Comparison of ENCODE assay signal across 12 cellular contexts in genomic region chr22:36395922-36396321, GRCh38. TPM values are rescaled to one million over a fixed set of nuclear protein-coding genes. Genes with fewer than 3 reads are reported as not detected.
DNase-seq lines count a peak whose midpoint lies in the region; ATAC-seq and TF ChIP-seq lines count a peak whose summit lies in the region.
"Had no signal": no experiment of that assay in that cellular context is flagged by ENCODE, and none has a peak within 500 bp of the region (broad histone marks: within the 10 kb centered on the region; RNA-seq: fewer than 3 reads in every experiment).

No MANE protein-coding gene starts in this region.

- H4K20me1 ChIP-seq in mammary epithelial cell (ENCODE audit: insufficient read depth, low read length): no peaks in the 10 kb centered on the region

- no peak for TF ChIP-seq EP300 in transverse colon (IDR thresholded peaks at IDR 0.05; ENCODE audit: low read depth)

- peak overlapping the region in 2 of 3 donors; percentile 3 to 84 for H3K27ac Mint-ChIP-seq in CD4-positive, CD25-positive, alpha-beta regulatory T cell

- no peak for TF ChIP-seq POLR2A in transverse colon (IDR thresholded peaks at IDR 0.05)

- H3K4me1 ChIP-seq in CD4-positive, CD25-positive, alpha-beta regulatory T cell (ENCODE audit: control insufficient read depth, insufficient read depth, low read length, poor library complexity, severe bottlenecking): peaks cover 10% of the 10 kb centered on the region
- peaks cover 49% of the 10 kb centered on the region for H3K4me1 ChIP-seq in mammary epithelial cell (ENCODE audit: insufficient read depth, low read length)
- H3K4me1 ChIP-seq in mesodermal cell (ENCODE audit: control insufficient read depth, insufficient read depth, low read length, poor library complexity, severe bottlenecking): peaks cover 10% of the 10 kb centered on the region
- H3K4me1 ChIP-seq in transverse colon: peaks cover 14 to 78% (median 37%) of the 10 kb centered on the region in 4 donors
- H3K4me1 ChIP-seq: HAP-1 had no signal

- H2AFZ ChIP-seq in mammary epithelial cell (ENCODE audit: low read depth, low read length): peak overlapping the region; percentile 38

- H3K9me3 ChIP-seq in CD4-positive, CD25-positive, alpha-beta regulatory T cell (ENCODE audit: control insufficient read depth in 2 of 2, low read length in 2 of 2): no peaks in the 10 kb centered on the region
- H3K9me3 ChIP-seq in mammary epithelial cell (replicated peaks; ENCODE audit: insufficient read depth, low read length): no peaks in the 10 kb centered on the region
- H3K9me3 ChIP-seq in mesodermal cell (ENCODE audit: control insufficient read depth, low read length): no peaks in the 10 kb centered on the region
- no peaks in the 10 kb centered on the region for H3K9me3 ChIP-seq in transverse colon
- H3K9me3 ChIP-seq: HAP-1 had no signal

- H3K9me3 Mint-ChIP-seq in CD4-positive, CD25-positive, alpha-beta regulatory T cell: no peaks in the 10 kb centered on the region

- peak overlapping the region; percentile 76 for H3K4me2 ChIP-seq in mammary epithelial cell (ENCODE audit: insufficient read depth, low read depth, low read length)

- H3K27me3 ChIP-seq in CD4-positive, CD25-positive, alpha-beta regulatory T cell (ENCODE audit: control insufficient read depth, insufficient read depth, low read length): no peaks in the 10 kb centered on the region
- no peaks in the 10 kb centered on the region for H3K27me3 ChIP-seq in mammary epithelial cell (ENCODE audit: insufficient read depth, low read length)
- no peaks in the 10 kb centered on the region for H3K27me3 ChIP-seq in transverse colon

- H3K4me3 ChIP-seq in CD4-positive, CD25-positive, alpha-beta regulatory T cell (ENCODE audit: low read depth, low read length): no peak overlapping the region
- H3K4me3 ChIP-seq in mammary epithelial cell (replicated peaks in 1 of 3; ENCODE audit: insufficient read depth in 1 of 3, low read depth in 2 of 3, low read length in 3 of 3) (no peak overlapping the region), mesodermal cell (ENCODE audit: extremely low read depth, insufficient read depth, low read length, poor library complexity, severe bottlenecking) (no peak overlapping the region), transverse colon (no peak overlapping the region)
- H3K4me3 ChIP-seq: HAP-1 had no signal

- H3K4me3 Mint-ChIP-seq in CD4-positive, CD25-positive, alpha-beta regulatory T cell: no peak overlapping the region
- H3K4me3 Mint-ChIP-seq: activated CD8-positive, alpha-beta T cell treated with anti-CD3 and anti-CD28 coated beads, Interleukin-2, amount 10 ng/mL, durations not matched to agents 7 days and 5 days had no signal

- H3K9ac ChIP-seq in mammary epithelial cell (ENCODE audit: insufficient read depth, low read length): no peak overlapping the region

- H3K27ac ChIP-seq in CD4-positive, CD25-positive, alpha-beta regulatory T cell (ENCODE audit: insufficient read depth, low read length, poor library complexity, severe bottlenecking): no peak overlapping the region
- H3K27ac ChIP-seq in mammary epithelial cell (ENCODE audit: insufficient read depth, low read depth, low read length) (peak overlapping the region; percentile 28), mesodermal cell (ENCODE audit: low read depth, low read length, severe bottlenecking) (peak overlapping the region; percentile 30), transverse colon (peak overlapping the region in 2 of 4 donors; percentile 64 to 71)

- BruUV-seq in mammary epithelial cell (replicated peaks; lab: Mats Ljungman, UMichigan): no TSS peak

- no peaks in the 10 kb centered on the region for H3K79me2 ChIP-seq in mammary epithelial cell (ENCODE audit: insufficient read depth, low read length)

- dilution Hi-C loops in mammary epithelial cell (cut with HindIII; ENCODE audit: low sequenced_read_pairs): no loop called here

- ATAC-seq in CD4-positive, CD25-positive, alpha-beta regulatory T cell (ENCODE audit: low read depth in 2 of 2): no peak
- ATAC-seq: activated CD8-positive, alpha-beta T cell treated with anti-CD3 and anti-CD28 coated beads, Interleukin-2, amount 10 ng/mL, durations not matched to agents 7 days and 5 days had no signal

- H3K4me1 Mint-ChIP-seq in CD4-positive, CD25-positive, alpha-beta regulatory T cell: peaks cover 12 to 44% (median 27%) of the 10 kb centered on the region in 4 donors

- no peak for DNase-seq in CD4-positive, CD25-positive, alpha-beta regulatory T cell
- DNase-seq in NCI-H146 (lab: John Stamatoyannopoulos, UW): peak; percentile 38
- peak; percentile 96 for DNase-seq in mammary epithelial cell
- no peak for DNase-seq in NCI-H524 treated with DMSO at 0.1 percent for 48 hours (lab: John Stamatoyannopoulos, UW)
- DNase-seq in transverse colon: no peak
- DNase-seq in activated naive CD4-positive, alpha-beta T cell (lab: John Stamatoyannopoulos, UW): no peak
- no peak for DNase-seq in islet precursor cell
- DNase-seq: activated CD8-positive, alpha-beta T cell treated with anti-CD3 and anti-CD28 coated beads, Interleukin-2, amount 10 ng/mL, durations not matched to agents 7 days and 5 days; anterior cingulate cortex; NCI-H1092 treated with DMSO at 0.1 percent for 48 hours had no signal

- TF ChIP-seq CTCF in mammary epithelial cell (conservative IDR thresholded peaks at IDR 0.05 in 1 of 2, IDR thresholded peaks at IDR 0.05 in 1 of 2; ENCODE audit: extremely low read depth in 1 of 2, insufficient read depth in 1 of 2, low read depth in 1 of 2, low read length in 2 of 2) (no peak), transverse colon (IDR thresholded peaks at IDR 0.05) (no peak)

- WGBS in mammary epithelial cell (ENCODE audit: low coverage, missing lambda C conversion rate): 0% methylated on average over 2 of the region's 2 CpGs
- WGBS in mesodermal cell (ENCODE audit: insufficient coverage in 2 of 2), 2 experiments: 94 to 100% methylated on average over 1 of the region's 2 CpGs
- WGBS in transverse colon (ENCODE audit: low coverage in 1 of 2), 2 donors: 80 to 82% methylated on average over 1 to 2 of the region's 2 CpGs

- H3K27me3 Mint-ChIP-seq in CD4-positive, CD25-positive, alpha-beta regulatory T cell: no peaks in the 10 kb centered on the region

- in situ Hi-C loops in mammary epithelial cell (cut with MboI; ENCODE audit: low sequenced_read_pairs in 2 of 2) (loop anchor here in 1 of 2 donors (10.0 kb wide), 1 partner anchor 69 kb away; no protein-coding TSS in a partner anchor), transverse colon (cut with MboI; ENCODE audit: low pct_ligation_motif_present in 1 of 4, low pct_unique_long_range_greater_than_20kb in 1 of 4, low sequenced_read_pairs in 3 of 4) (no loop called here)

- no peaks in the 10 kb centered on the region for H3K36me3 Mint-ChIP-seq in CD4-positive, CD25-positive, alpha-beta regulatory T cell

- CTCF ChIA-PET in mammary epithelial cell (lab: Charles Lee; ENCODE audit: low non-redundant PET): interaction anchor here (0.7 kb wide), 1 partner anchor 55 kb away, joined by 3 read pairs; no protein-coding TSS in a partner anchor

- intact Hi-C loops in mammary epithelial cell (cut with micrococcal nuclease) (loop anchor here (1.0 kb wide), 1 partner anchor 8 kb away; no protein-coding TSS in a partner anchor), transverse colon (cut with DNase I; ENCODE audit: low total_unique reads) (no loop called here)

- H3K36me3 ChIP-seq in CD4-positive, CD25-positive, alpha-beta regulatory T cell (ENCODE audit: control insufficient read depth, insufficient read depth, low read length): no peaks in the 10 kb centered on the region
- H3K36me3 ChIP-seq in mammary epithelial cell (ENCODE audit: insufficient read depth, low read length): no peaks in the 10 kb centered on the region
- H3K36me3 ChIP-seq in mesodermal cell (ENCODE audit: control insufficient read depth, insufficient read depth, low read length): no peaks in the 10 kb centered on the region
- H3K36me3 ChIP-seq in transverse colon: no peaks in the 10 kb centered on the region
- H3K36me3 ChIP-seq: HAP-1 had no signal

RNA-seq across cellular contexts. Expression of gene MYH9, which starts 8.2 kb away (rescaled TPM):
- total RNA-seq in CD4-positive, CD25-positive, alpha-beta regulatory T cell: 1,341 TPM
- 10 to 100 TPM; 80.0 to 98.9 (median 93.4) TPM for polyA plus RNA-seq in CD4-positive, CD25-positive, alpha-beta regulatory T cell
- 1,000 to 10,000 TPM; 1,183 to 1,246 TPM for total RNA-seq in mammary epithelial cell
- 295 TPM for polyA plus RNA-seq in mammary epithelial cell
- polyA minus RNA-seq in mammary epithelial cell: 996 TPM
- polyA plus RNA-seq in mesodermal cell (2013, experiment 1 of 2): 360 TPM
- polyA plus RNA-seq in mesodermal cell (2013, experiment 2 of 2): 289 TPM
- 100 to 1,000 TPM; 385 to 511 (median 460) TPM for total RNA-seq in transverse colon

Comparison
In these comparisons a context has a peak if more than half of its experiments do, and no peak if none do; other contexts are left out.
1. DNase-seq: peak in NCI-H146 (single experiment) and mammary epithelial cell (single experiment); none in CD4-positive, CD25-positive, alpha-beta regulatory T cell (0 of 3), NCI-H524 treated with DMSO at 0.1 percent for 48 hours (single experiment), transverse colon (single experiment), activated naive CD4-positive, alpha-beta T cell (0 of 4) and islet precursor cell (single experiment).